Comparison of ENCODE assay signal across 1 cellular context in genomic region chr1:184583837-184584236, GRCh38.
TF ChIP-seq lines count a peak whose summit lies in the region.

No MANE protein-coding gene starts in this region.

TF ChIP-seq in H1, 55 proteins besides CTCF, POLR2A, EP300 and RAD21:
- TF ChIP-seq CHD7 (IDR thresholded peaks at IDR 0.05; ENCODE audit: insufficient replicate concordance, low read length) (no peak), GABPA (IDR thresholded peaks at IDR 0.05; ENCODE audit: borderline replicate concordance, insufficient read depth, low read length) (no peak), EGR1 (IDR thresholded peaks at IDR 0.05; ENCODE audit: borderline replicate concordance, low read depth, low read length) (no peak), TAF7 (optimal IDR thresholded peaks at IDR 0.05; ENCODE audit: borderline replicate concordance, low read depth, low read length) (no peak), MAX (IDR thresholded peaks at IDR 0.05) (peak; percentile 62), SIRT6 (IDR thresholded peaks at IDR 0.05; ENCODE audit: low read length) (no peak), CTBP2 (IDR thresholded peaks at IDR 0.05; ENCODE audit: borderline replicate concordance, insufficient read depth, insufficient read length, low read length) (no peak), E2F6 (IDR thresholded peaks at IDR 0.05) (peak; percentile 60; the same call in 1 of the 2 replicates), USF2 (IDR thresholded peaks at IDR 0.05; ENCODE audit: low read length) (no peak), CBX5 (IDR thresholded peaks at IDR 0.05; ENCODE audit: low read depth, low read length) (no peak)
